Comparison of ENCODE assay signal across 9 cellular contexts in the genomic region with DNA sequence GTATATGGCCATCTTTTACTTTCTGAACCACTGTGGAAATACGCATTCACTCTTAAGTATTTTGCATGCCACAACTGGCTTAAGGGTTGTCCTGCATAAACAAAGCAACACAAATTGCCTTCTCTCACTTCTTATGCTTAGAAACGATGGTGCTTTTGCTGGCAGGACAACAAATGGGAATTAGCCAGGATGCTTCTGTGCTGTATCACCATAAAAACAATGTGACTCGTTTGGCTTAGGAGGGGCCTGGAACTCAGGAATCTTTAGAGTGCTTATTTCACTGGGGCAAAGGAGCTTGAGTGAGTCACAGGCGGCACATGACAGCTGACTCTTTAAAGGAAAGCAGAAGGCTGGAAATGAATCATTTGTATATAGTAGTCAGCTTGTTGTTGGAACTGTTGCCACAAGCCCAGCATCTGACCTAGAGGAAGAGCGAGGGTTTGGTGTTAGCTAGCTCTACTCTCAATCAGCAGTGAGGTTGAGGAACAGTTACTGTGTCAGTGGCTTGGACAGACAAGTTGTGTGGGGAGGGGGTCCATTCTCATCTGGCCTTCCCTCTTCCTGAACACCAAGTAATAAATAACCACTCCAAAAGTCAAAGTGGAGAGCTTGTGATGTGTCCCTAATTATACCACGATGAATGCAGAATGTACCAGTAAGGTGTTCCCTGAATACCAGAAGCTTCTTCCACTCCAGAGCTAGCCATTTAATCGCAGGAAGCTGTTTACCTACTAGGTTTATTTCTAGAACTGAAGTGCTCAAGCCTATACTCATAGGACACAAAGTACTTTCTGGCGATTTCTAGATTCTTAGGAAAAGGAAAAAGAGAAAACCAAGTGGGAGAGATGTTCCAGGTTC.
DNase-seq lines count a peak whose midpoint lies in the region; ATAC-seq and TF ChIP-seq lines count a peak whose summit lies in the region.
"Had no signal": no experiment of that assay in that cellular context is flagged by ENCODE, and none has a peak within 500 bp of the region (broad histone marks: within the 10 kb centered on the region; RNA-seq: fewer than 3 reads in every experiment).

No MANE protein-coding gene starts in this region.

- peaks cover 24% of the 10 kb centered on the region for H3K36me3 Mint-ChIP-seq in T-helper 2 cell treated with Interferon-gamma antibody and Interleukin-4, amounts not matched to agents 5 μg/mL and 100 μg/mL, for 36 hours (ENCODE audit: low read depth)

- WGBS in esophagus, 2 donors = 36 to 51% methylated on average over 8 of the region's 8 CpGs
- 40 to 45% methylated on average over 8 of the region's 8 CpGs for WGBS in tibial nerve, 2 donors

- H3K9me3 Mint-ChIP-seq in T-helper 2 cell treated with Interferon-gamma antibody and Interleukin-4, amounts not matched to agents 5 μg/mL and 100 μg/mL, for 36 hours = no peaks in the 10 kb centered on the region

- no peak for TF ChIP-seq POLR2A in tibial nerve (IDR thresholded peaks at IDR 0.05)

- H3K27ac Mint-ChIP-seq in T-helper 2 cell treated with Interferon-gamma antibody and Interleukin-4, amounts not matched to agents 5 μg/mL and 100 μg/mL, for 36 hours = no peak overlapping the region

- H3K27me3 ChIP-seq in esophagus (ENCODE audit: control insufficient read depth in 1 of 2, insufficient read depth in 2 of 2, low read length in 2 of 2) = no peaks in the 10 kb centered on the region
- H3K27me3 ChIP-seq in mucosa of rectum (ENCODE audit: control insufficient read depth in 2 of 2, insufficient read depth in 2 of 2, low read length in 2 of 2) = no peaks in the 10 kb centered on the region
- no peaks in the 10 kb centered on the region for H3K27me3 ChIP-seq in tibial nerve
- H3K27me3 ChIP-seq: BLaER1 had no signal

- no peak for DNase-seq in activated CD4-positive, CD25-positive, alpha-beta regulatory T cell treated with anti-CD3 and anti-CD28 coated beads, Interleukin-2, amount 50 U/mL, for 72 hours
- peak; percentile 51 for DNase-seq in T-helper 2 cell treated with Interferon-gamma antibody and Interleukin-4, amounts not matched to agents 5 μg/mL and 100 μg/mL, for 36 hours (ENCODE audit: low spot score)
- DNase-seq in tibial nerve (ENCODE audit: low spot score in 2 of 2) = peak; percentile 56 to 82
- no peak for DNase-seq in NCI-H2029 (lab: John Stamatoyannopoulos, UW)

- no peaks in the 10 kb centered on the region for H3K27me3 Mint-ChIP-seq in T-helper 2 cell treated with Interferon-gamma antibody and Interleukin-4, amounts not matched to agents 5 μg/mL and 100 μg/mL, for 36 hours (ENCODE audit: low read depth)

- H3K4me1 ChIP-seq in esophagus (ENCODE audit: control insufficient read depth in 2 of 2, insufficient read depth in 2 of 2, low read length in 1 of 2) = peaks cover 0 to 2% of the 10 kb centered on the region in 2 donors
- H3K4me1 ChIP-seq in mucosa of rectum (ENCODE audit: control insufficient read depth in 2 of 2, insufficient read depth in 2 of 2, low read length in 2 of 2) = peaks cover 2 to 3% of the 10 kb centered on the region in 2 donors
- peaks cover 0 to 40% (median 3%) of the 10 kb centered on the region in 4 donors for H3K4me1 ChIP-seq in tibial nerve
- H3K4me1 ChIP-seq: BLaER1 had no signal

- peak overlapping the region in 1 of 2 donors; percentile 22 for H3K4me3 ChIP-seq in esophagus (ENCODE audit: low read depth in 1 of 2, low read length in 2 of 2)
- H3K4me3 ChIP-seq in mucosa of rectum (ENCODE audit: low read length in 2 of 2) = peak overlapping the region in 1 of 2 donors; percentile 39
- no peak overlapping the region for H3K4me3 ChIP-seq in tibial nerve
- H3K4me3 ChIP-seq: BLaER1 had no signal

- H3K27ac ChIP-seq in esophagus (ENCODE audit: low read depth in 2 of 2, low read length in 1 of 2) (peak overlapping the region; percentile 84 to 92), mucosa of rectum (ENCODE audit: low read depth in 2 of 2, low read length in 2 of 2) (peak overlapping the region; percentile 67 to 77), tibial nerve (peak overlapping the region; percentile 62 to 87 (median 82))
- H3K27ac ChIP-seq: BLaER1 had no signal

- no peak for TF ChIP-seq CTCF in tibial nerve (IDR thresholded peaks at IDR 0.05)

- ATAC-seq in activated CD4-positive, CD25-positive, alpha-beta regulatory T cell treated with anti-CD3 and anti-CD28 coated beads, Interleukin-2, amount 50 U/mL, for 24 hours = peak; percentile 91 to 93
- ATAC-seq in GM19397 (IDR thresholded peaks at IDR 0.05; ENCODE audit: unreplicated experiment) = no peak

- no peak overlapping the region for H3K9ac ChIP-seq in mucosa of rectum (ENCODE audit: low read depth in 1 of 2, low read length in 2 of 2)
- H3K9ac ChIP-seq: BLaER1 had no signal

- H3K4me3 Mint-ChIP-seq in T-helper 2 cell treated with Interferon-gamma antibody and Interleukin-4, amounts not matched to agents 5 μg/mL and 100 μg/mL, for 36 hours = no peak overlapping the region

- TF ChIP-seq EP300 in tibial nerve (IDR thresholded peaks at IDR 0.05) = peak; percentile 34 to 88

- no peaks in the 10 kb centered on the region for H3K36me3 ChIP-seq in esophagus (ENCODE audit: control insufficient read depth in 2 of 2, insufficient read depth in 2 of 2, low read length in 1 of 2)
- peaks cover 4 to 10% of the 10 kb centered on the region in 2 donors for H3K36me3 ChIP-seq in mucosa of rectum (ENCODE audit: control insufficient read depth in 2 of 2, insufficient read depth in 2 of 2, low read length in 2 of 2)
- peaks cover 0 to 20% (median 0%) of the 10 kb centered on the region in 3 donors for H3K36me3 ChIP-seq in tibial nerve

- peaks cover 12% of the 10 kb centered on the region for H3K4me1 Mint-ChIP-seq in T-helper 2 cell treated with Interferon-gamma antibody and Interleukin-4, amounts not matched to agents 5 μg/mL and 100 μg/mL, for 36 hours (ENCODE audit: low read depth)

- H3K9me3 ChIP-seq in esophagus (ENCODE audit: control insufficient read depth in 2 of 2, insufficient read depth in 1 of 2, low read depth in 1 of 2, low read length in 1 of 2) (no peaks in the 10 kb centered on the region), mucosa of rectum (ENCODE audit: control insufficient read depth in 2 of 2, low read length in 2 of 2) (no peaks in the 10 kb centered on the region), tibial nerve (no peaks in the 10 kb centered on the region)
- H3K9me3 ChIP-seq: BLaER1 had no signal

Comparison
In these comparisons a context has a peak if more than half of its experiments do, and no peak if none do; other contexts are left out.
1. DNase-seq: peak in T-helper 2 cell treated with Interferon-gamma antibody and Interleukin-4, amounts not matched to agents 5 μg/mL and 100 μg/mL, for 36 hours (single experiment) and tibial nerve (2 of 2); none in activated CD4-positive, CD25-positive, alpha-beta regulatory T cell treated with anti-CD3 and anti-CD28 coated beads, Interleukin-2, amount 50 U/mL, for 72 hours (single experiment) and NCI-H2029 (single experiment).
2. Peak in every context shown above with its lines, with median percentiles within 50 percentile points of each other: H3K27ac ChIP-seq.